20 cellular contexts compared by ENCODE assay signal in genomic region chr18:76368976-76369375, GRCh38.
"Had no signal": no experiment of that assay in that cellular context is flagged by ENCODE, and none has a peak within 500 bp of the region (broad histone marks: within the 10 kb centered on the region; RNA-seq: fewer than 3 reads in every experiment).

No MANE protein-coding gene starts in this region.

- H3K27me3 ChIP-seq: adrenal gland, colonic mucosa, pancreas, tibial nerve, uterus had no signal

- H3K4me3 ChIP-seq: adrenal gland, colonic mucosa, pancreas, tibial nerve, uterus had no signal

- H3K4me1 ChIP-seq: colonic mucosa, pancreas had no signal

- H3K9me3 ChIP-seq: adrenal gland, colonic mucosa, pancreas, tibial nerve, uterus had no signal

- ATAC-seq: activated naive CD4-positive, alpha-beta T cell treated with anti-CD3 and anti-CD28 coated beads, Interleukin-2, amount 50 U/mL, for 72 hours; activated T-helper 17 cell treated with anti-CD3 and anti-CD28 coated beads, Interleukin-2, amount 50 U/mL, for 72 hours; left ventricle myocardium superior; natural killer cell treated with Interleukin-12 subunit alpha and Interleukin-12 subunit beta and Interleukin-15 and Interleukin-18, amount 100 ng/mL, for 72 hours; pancreas; right cardiac atrium; stimulated activated effector memory CD8-positive, alpha-beta T cell treated with anti-CD3 and anti-CD28 coated beads, Interleukin-12 subunit alpha, Interleukin-12 subunit beta, amount 100 ng/mL, for 72 hours; stimulated activated naive CD8-positive, alpha-beta T cell treated with anti-CD3 and anti-CD28 coated beads, Interleukin-15, amount 100 ng/mL, for 72 hours had no signal

- H3K27ac ChIP-seq: adrenal gland, colonic mucosa, pancreas, tibial nerve, uterus had no signal

- DNase-seq: activated CD4-positive, alpha-beta T cell treated with anti-CD3 and anti-CD28 coated beads for 4 hours; activated CD4-positive, alpha-beta T cell treated with anti-CD3 and anti-CD28 coated beads, Interleukin-2, amount 50 U/mL, for 48 hours; activated CD4-positive, CD25-positive, alpha-beta regulatory T cell; activated T-cell treated with anti-CD3 and anti-CD28 coated beads, Interleukin-2, amount 50 U/mL, for 1 hour; colonic mucosa; foreskin melanocyte; kidney glomerular epithelial cell; left ventricle myocardium superior; pancreas; right cardiac atrium; small intestine; stimulated activated CD4-positive, alpha-beta T cell treated with anti-CD3 and anti-CD28 coated beads, Interleukin-2, amount 100 ng/mL, for 24 hours; stimulated activated naive CD8-positive, alpha-beta T cell treated with anti-CD3 and anti-CD28 coated beads, Interleukin-15, amount 100 ng/mL, for 72 hours had no signal

- H3K36me3 ChIP-seq: colonic mucosa, uterus had no signal
